In genomic region chr7:69941077-69941476, GRCh38 we compare ENCODE assay signal across 26 cellular contexts.
"Had no signal": no experiment of that assay in that cellular context is flagged by ENCODE, and none has a peak within 500 bp of the region (broad histone marks: within the 10 kb centered on the region; RNA-seq: fewer than 3 reads in every experiment).

No MANE protein-coding gene starts in this region.

- DNase-seq: activated CD4-positive, alpha-beta T cell treated with anti-CD3 and anti-CD28 coated beads, Interleukin-2, amount 10 ng/mL, durations not matched to agents 7 days and 5 days; activated CD4-positive, CD25-positive, alpha-beta regulatory T cell treated with anti-CD3 and anti-CD28 coated beads, Interleukin-2, amount 50 U/mL, for 72 hours; activated CD8-positive, alpha-beta memory T cell treated with anti-CD3 and anti-CD28 coated beads, Interleukin-2, amount 10 ng/mL, durations not matched to agents 7 days and 5 days; activated CD8-positive, alpha-beta T cell treated with anti-CD3 and anti-CD28 coated beads for 36 hours; activated effector memory CD4-positive, alpha-beta T cell treated with anti-CD3 and anti-CD28 coated beads, Interleukin-2, amount 50 U/mL, for 16 hours; activated naive CD4-positive, alpha-beta T cell treated with anti-CD3 and anti-CD28 coated beads, Interleukin-2, amount 10 ng/mL, durations not matched to agents 7 days and 5 days; activated T-cell treated with anti-CD3 and anti-CD28 coated beads for 4 hours; amygdala; colonic mucosa; dorsolateral prefrontal cortex; effector memory CD8-positive, alpha-beta T cell; foreskin melanocyte; left ventricle myocardium superior; mammary epithelial cell; midbrain; pancreas; psoas muscle; right cardiac atrium; stimulated activated CD4-positive, alpha-beta T cell treated with anti-CD3 and anti-CD28 coated beads, Interleukin-12 subunit alpha, Interleukin-12 subunit beta, amount 100 ng/mL, for 4 hours; stimulated activated CD4-positive, alpha-beta T cell treated with anti-CD3 and anti-CD28 coated beads, Interleukin-4, amount 100 ng/mL, for 4 hours; substantia nigra; tibial artery had no signal

- ATAC-seq: activated CD8-positive, alpha-beta memory T cell treated with anti-CD3 and anti-CD28 coated beads, Interleukin-2, amount 10 ng/mL, durations not matched to agents 7 days and 5 days; activated CD8-positive, alpha-beta T cell treated with anti-CD3 and anti-CD28 coated beads for 36 hours; effector memory CD8-positive, alpha-beta T cell; esophagus mucosa; left ventricle myocardium superior; natural killer cell treated with Interleukin-12 subunit alpha and Interleukin-12 subunit beta and Interleukin-15 and Interleukin-18, amount 100 ng/mL, for 72 hours; pancreas; psoas muscle; right cardiac atrium had no signal

- FAIRE-seq: bronchial epithelial cell, endothelial cell of umbilical vein, pancreas had no signal
